ENCODE assay signal across 1 cellular context in the genomic region with DNA sequence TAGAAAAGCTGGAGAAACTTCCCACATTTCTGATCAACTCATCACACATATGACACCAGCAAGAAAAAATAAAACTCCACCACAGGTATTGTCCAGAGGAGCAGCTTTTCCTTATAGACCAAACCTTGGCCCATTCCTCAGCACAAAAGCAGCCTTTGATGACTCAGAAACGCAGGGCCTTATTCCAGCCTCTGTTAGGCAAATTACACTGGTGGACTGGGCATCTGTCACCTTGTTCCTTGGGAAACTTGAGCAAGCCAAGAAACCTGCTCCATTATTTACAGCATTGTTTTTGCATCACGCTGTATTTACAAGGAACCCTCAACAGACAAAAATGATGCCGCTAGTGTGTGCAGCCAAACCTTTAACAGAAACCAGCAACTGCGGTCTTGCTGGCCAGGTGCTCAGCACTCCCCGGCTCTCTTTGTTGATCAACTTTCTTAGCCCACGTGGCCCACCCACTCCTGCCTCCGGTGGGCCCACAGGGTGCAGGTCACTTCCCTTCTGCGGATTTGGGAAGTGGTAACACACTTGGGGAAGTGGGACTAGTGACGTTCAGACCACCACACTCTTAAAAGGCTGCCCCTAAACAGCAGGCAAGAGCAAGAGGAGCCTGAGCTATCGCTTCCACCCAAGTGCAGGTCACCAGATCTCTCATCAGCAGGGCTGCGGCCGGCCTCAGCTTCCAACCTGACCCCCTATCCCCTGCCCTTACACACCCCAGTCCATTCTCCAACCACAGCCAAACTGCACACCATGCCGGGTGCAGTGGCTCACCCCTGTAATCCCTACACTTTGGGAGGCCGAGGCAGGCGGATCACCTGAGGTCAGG.
TF ChIP-seq lines count a peak whose summit lies in the region.

No MANE protein-coding gene starts in this region.

TF ChIP-seq in GM12878, 131 proteins besides CTCF, POLR2A, EP300 and RAD21 (continued from another document and continues in another):
- TF ChIP-seq POU2F2 (IDR thresholded peaks at IDR 0.05; ENCODE audit: borderline replicate concordance, low read depth, low read length): peak; percentile 40; the same call in 1 of the 3 replicates
- TF ChIP-seq, protein P1, sequence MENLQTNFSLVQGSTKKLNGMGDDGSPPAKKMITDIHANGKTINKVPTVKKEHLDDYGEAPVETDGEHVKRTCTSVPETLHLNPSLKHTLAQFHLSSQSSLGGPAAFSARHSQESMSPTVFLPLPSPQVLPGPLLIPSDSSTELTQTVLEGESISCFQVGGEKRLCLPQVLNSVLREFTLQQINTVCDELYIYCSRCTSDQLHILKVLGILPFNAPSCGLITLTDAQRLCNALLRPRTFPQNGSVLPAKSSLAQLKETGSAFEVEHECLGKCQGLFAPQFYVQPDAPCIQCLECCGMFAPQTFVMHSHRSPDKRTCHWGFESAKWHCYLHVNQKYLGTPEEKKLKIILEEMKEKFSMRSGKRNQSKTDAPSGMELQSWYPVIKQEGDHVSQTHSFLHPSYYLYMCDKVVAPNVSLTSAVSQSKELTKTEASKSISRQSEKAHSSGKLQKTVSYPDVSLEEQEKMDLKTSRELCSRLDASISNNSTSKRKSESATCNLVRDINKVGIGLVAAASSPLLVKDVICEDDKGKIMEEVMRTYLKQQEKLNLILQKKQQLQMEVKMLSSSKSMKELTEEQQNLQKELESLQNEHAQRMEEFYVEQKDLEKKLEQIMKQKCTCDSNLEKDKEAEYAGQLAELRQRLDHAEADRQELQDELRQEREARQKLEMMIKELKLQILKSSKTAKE (IDR thresholded peaks at IDR 0.05; ENCODE audit: low read depth, poor library complexity, severe bottlenecking): peak; percentile 25
- no peak for TF ChIP-seq WRNIP1 (IDR thresholded peaks at IDR 0.05; ENCODE audit: borderline replicate concordance, low read depth, low read length)
- TF ChIP-seq NBN (IDR thresholded peaks at IDR 0.05): peak; percentile 80
- peak; percentile 73; the same call in 1 of the 2 replicates for TF ChIP-seq SIN3A (IDR thresholded peaks at IDR 0.05; ENCODE audit: low read depth, low read length)
- no peak for TF ChIP-seq RBBP5 (conservative IDR thresholded peaks at IDR 0.05)
- TF ChIP-seq, protein P2, sequence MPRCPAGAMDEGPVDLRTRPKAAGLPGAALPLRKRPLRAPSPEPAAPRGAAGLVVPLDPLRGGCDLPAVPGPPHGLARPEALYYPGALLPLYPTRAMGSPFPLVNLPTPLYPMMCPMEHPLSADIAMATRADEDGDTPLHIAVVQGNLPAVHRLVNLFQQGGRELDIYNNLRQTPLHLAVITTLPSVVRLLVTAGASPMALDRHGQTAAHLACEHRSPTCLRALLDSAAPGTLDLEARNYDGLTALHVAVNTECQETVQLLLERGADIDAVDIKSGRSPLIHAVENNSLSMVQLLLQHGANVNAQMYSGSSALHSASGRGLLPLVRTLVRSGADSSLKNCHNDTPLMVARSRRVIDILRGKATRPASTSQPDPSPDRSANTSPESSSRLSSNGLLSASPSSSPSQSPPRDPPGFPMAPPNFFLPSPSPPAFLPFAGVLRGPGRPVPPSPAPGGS (IDR thresholded peaks at IDR 0.05; ENCODE audit: borderline replicate concordance, insufficient read depth, low read depth, low read length, poor library complexity, severe bottlenecking): no peak
- TF ChIP-seq, protein P3, sequence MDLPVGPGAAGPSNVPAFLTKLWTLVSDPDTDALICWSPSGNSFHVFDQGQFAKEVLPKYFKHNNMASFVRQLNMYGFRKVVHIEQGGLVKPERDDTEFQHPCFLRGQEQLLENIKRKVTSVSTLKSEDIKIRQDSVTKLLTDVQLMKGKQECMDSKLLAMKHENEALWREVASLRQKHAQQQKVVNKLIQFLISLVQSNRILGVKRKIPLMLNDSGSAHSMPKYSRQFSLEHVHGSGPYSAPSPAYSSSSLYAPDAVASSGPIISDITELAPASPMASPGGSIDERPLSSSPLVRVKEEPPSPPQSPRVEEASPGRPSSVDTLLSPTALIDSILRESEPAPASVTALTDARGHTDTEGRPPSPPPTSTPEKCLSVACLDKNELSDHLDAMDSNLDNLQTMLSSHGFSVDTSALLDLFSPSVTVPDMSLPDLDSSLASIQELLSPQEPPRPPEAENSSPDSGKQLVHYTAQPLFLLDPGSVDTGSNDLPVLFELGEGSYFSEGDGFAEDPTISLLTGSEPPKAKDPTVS (IDR thresholded peaks at IDR 0.05; ENCODE audit: low read depth, low read length): no peak
- TF ChIP-seq LARP7 (IDR thresholded peaks at IDR 0.05): no peak
- no peak for TF ChIP-seq SMAD5 (IDR thresholded peaks at IDR 0.05; ENCODE audit: low read depth)
- TF ChIP-seq TCF7 (IDR thresholded peaks at IDR 0.05; ENCODE audit: borderline replicate concordance): no peak
- TF ChIP-seq SMARCA5 (IDR thresholded peaks at IDR 0.05): no peak
- TF ChIP-seq, protein P4, sequence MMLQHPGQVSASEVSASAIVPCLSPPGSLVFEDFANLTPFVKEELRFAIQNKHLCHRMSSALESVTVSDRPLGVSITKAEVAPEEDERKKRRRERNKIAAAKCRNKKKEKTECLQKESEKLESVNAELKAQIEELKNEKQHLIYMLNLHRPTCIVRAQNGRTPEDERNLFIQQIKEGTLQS (IDR thresholded peaks at IDR 0.05; ENCODE audit: borderline replicate concordance, extremely low read depth, low read depth, low read length): no peak
- no peak for TF ChIP-seq JUND (IDR thresholded peaks at IDR 0.05; ENCODE audit: low read depth, low read length)
- no peak for TF ChIP-seq ZBED1 (IDR thresholded peaks at IDR 0.05; ENCODE audit: borderline replicate concordance)
- peak; percentile 54 for TF ChIP-seq SP1 (IDR thresholded peaks at IDR 0.05; ENCODE audit: low read depth, low read length)
- no peak for TF ChIP-seq BMI1 (IDR thresholded peaks at IDR 0.05; ENCODE audit: borderline replicate concordance)
- TF ChIP-seq, protein P5, sequence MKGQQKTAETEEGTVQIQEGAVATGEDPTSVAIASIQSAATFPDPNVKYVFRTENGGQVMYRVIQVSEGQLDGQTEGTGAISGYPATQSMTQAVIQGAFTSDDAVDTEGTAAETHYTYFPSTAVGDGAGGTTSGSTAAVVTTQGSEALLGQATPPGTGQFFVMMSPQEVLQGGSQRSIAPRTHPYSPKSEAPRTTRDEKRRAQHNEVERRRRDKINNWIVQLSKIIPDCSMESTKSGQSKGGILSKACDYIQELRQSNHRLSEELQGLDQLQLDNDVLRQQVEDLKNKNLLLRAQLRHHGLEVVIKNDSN (IDR thresholded peaks at IDR 0.05; ENCODE audit: borderline replicate concordance, extremely low read length, insufficient read depth, low read depth, low read length): peak; percentile 75
- TF ChIP-seq, protein P6, sequence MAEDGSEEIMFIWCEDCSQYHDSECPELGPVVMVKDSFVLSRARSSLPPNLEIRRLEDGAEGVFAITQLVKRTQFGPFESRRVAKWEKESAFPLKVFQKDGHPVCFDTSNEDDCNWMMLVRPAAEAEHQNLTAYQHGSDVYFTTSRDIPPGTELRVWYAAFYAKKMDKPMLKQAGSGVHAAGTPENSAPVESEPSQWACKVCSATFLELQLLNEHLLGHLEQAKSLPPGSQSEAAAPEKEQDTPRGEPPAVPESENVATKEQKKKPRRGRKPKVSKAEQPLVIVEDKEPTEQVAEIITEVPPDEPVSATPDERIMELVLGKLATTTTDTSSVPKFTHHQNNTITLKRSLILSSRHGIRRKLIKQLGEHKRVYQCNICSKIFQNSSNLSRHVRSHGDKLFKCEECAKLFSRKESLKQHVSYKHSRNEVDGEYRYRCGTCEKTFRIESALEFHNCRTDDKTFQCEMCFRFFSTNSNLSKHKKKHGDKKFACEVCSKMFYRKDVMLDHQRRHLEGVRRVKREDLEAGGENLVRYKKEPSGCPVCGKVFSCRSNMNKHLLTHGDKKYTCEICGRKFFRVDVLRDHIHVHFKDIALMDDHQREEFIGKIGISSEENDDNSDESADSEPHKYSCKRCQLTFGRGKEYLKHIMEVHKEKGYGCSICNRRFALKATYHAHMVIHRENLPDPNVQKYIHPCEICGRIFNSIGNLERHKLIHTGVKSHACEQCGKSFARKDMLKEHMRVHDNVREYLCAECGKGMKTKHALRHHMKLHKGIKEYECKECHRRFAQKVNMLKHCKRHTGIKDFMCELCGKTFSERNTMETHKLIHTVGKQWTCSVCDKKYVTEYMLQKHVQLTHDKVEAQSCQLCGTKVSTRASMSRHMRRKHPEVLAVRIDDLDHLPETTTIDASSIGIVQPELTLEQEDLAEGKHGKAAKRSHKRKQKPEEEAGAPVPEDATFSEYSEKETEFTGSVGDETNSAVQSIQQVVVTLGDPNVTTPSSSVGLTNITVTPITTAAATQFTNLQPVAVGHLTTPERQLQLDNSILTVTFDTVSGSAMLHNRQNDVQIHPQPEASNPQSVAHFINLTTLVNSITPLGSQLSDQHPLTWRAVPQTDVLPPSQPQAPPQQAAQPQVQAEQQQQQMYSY (CRISPR knock-in tag; IDR thresholded peaks at IDR 0.05): no peak
- TF ChIP-seq MXI1 (IDR thresholded peaks at IDR 0.05; ENCODE audit: low read depth, low read length): peak; percentile 71
- TF ChIP-seq CEBPB (IDR thresholded peaks at IDR 0.05; ENCODE audit: borderline replicate concordance in 1 of 2, low read depth in 2 of 2, low read length in 2 of 2): no peak
- TF ChIP-seq CHD1 (IDR thresholded peaks at IDR 0.05; ENCODE audit: low read depth, low read length): no peak
- TF ChIP-seq YY1 (IDR thresholded peaks at IDR 0.05; ENCODE audit: low read depth, low read length): no peak
- TF ChIP-seq HDGF (IDR thresholded peaks at IDR 0.05): peak; percentile 89; the same call in 1 of the 2 replicates
- TF ChIP-seq PAX8 (IDR thresholded peaks at IDR 0.05): no peak
- no peak for TF ChIP-seq YBX1 (IDR thresholded peaks at IDR 0.05)
- no peak for TF ChIP-seq CBX5 (IDR thresholded peaks at IDR 0.05; ENCODE audit: low read depth)
- TF ChIP-seq ZNF24 (IDR thresholded peaks at IDR 0.05): no peak
- TF ChIP-seq, protein P7, sequence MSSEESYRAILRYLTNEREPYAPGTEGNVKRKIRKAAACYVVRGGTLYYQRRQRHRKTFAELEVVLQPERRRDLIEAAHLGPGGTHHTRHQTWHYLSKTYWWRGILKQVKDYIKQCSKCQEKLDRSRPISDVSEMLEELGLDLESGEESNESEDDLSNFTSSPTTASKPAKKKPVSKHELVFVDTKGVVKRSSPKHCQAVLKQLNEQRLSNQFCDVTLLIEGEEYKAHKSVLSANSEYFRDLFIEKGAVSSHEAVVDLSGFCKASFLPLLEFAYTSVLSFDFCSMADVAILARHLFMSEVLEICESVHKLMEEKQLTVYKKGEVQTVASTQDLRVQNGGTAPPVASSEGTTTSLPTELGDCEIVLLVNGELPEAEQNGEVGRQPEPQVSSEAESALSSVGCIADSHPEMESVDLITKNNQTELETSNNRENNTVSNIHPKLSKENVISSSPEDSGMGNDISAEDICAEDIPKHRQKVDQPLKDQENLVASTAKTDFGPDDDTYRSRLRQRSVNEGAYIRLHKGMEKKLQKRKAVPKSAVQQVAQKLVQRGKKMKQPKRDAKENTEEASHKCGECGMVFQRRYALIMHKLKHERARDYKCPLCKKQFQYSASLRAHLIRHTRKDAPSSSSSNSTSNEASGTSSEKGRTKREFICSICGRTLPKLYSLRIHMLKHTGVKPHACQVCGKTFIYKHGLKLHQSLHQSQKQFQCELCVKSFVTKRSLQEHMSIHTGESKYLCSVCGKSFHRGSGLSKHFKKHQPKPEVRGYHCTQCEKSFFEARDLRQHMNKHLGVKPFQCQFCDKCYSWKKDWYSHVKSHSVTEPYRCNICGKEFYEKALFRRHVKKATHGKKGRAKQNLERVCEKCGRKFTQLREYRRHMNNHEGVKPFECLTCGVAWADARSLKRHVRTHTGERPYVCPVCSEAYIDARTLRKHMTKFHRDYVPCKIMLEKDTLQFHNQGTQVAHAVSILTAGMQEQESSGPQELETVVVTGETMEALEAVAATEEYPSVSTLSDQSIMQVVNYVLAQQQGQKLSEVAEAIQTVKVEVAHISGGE (CRISPR knock-in tag; IDR thresholded peaks at IDR 0.05): no peak
- peak; percentile 86 for TF ChIP-seq DPF2 (IDR thresholded peaks at IDR 0.05)
- TF ChIP-seq, protein P8, sequence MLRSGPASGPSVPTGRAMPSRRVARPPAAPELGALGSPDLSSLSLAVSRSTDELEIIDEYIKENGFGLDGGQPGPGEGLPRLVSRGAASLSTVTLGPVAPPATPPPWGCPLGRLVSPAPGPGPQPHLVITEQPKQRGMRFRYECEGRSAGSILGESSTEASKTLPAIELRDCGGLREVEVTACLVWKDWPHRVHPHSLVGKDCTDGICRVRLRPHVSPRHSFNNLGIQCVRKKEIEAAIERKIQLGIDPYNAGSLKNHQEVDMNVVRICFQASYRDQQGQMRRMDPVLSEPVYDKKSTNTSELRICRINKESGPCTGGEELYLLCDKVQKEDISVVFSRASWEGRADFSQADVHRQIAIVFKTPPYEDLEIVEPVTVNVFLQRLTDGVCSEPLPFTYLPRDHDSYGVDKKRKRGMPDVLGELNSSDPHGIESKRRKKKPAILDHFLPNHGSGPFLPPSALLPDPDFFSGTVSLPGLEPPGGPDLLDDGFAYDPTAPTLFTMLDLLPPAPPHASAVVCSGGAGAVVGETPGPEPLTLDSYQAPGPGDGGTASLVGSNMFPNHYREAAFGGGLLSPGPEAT (IDR thresholded peaks at IDR 0.05; ENCODE audit: low read depth): peak; percentile 90
- TF ChIP-seq RB1 (IDR thresholded peaks at IDR 0.05; ENCODE audit: borderline replicate concordance): no peak
- TF ChIP-seq BCL11A (IDR thresholded peaks at IDR 0.05; ENCODE audit: low read depth, low read length): peak; percentile 43; the same call in 1 of the 2 replicates
- TF ChIP-seq TCF3 (IDR thresholded peaks at IDR 0.05; ENCODE audit: borderline replicate concordance, insufficient read depth, low read depth, low read length): peak; percentile 81
- TF ChIP-seq, protein P9, sequence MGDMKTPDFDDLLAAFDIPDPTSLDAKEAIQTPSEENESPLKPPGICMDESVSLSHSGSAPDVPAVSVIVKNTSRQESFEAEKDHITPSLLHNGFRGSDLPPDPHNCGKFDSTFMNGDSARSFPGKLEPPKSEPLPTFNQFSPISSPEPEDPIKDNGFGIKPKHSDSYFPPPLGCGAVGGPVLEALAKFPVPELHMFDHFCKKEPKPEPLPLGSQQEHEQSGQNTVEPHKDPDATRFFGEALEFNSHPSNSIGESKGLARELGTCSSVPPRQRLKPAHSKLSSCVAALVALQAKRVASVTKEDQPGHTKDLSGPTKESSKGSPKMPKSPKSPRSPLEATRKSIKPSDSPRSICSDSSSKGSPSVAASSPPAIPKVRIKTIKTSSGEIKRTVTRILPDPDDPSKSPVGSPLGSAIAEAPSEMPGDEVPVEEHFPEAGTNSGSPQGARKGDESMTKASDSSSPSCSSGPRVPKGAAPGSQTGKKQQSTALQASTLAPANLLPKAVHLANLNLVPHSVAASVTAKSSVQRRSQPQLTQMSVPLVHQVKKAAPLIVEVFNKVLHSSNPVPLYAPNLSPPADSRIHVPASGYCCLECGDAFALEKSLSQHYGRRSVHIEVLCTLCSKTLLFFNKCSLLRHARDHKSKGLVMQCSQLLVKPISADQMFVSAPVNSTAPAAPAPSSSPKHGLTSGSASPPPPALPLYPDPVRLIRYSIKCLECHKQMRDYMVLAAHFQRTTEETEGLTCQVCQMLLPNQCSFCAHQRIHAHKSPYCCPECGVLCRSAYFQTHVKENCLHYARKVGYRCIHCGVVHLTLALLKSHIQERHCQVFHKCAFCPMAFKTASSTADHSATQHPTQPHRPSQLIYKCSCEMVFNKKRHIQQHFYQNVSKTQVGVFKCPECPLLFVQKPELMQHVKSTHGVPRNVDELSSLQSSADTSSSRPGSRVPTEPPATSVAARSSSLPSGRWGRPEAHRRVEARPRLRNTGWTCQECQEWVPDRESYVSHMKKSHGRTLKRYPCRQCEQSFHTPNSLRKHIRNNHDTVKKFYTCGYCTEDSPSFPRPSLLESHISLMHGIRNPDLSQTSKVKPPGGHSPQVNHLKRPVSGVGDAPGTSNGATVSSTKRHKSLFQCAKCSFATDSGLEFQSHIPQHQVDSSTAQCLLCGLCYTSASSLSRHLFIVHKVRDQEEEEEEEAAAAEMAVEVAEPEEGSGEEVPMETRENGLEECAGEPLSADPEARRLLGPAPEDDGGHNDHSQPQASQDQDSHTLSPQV (IDR thresholded peaks at IDR 0.05): no peak
